Comparison of ENCODE assay signal across 1 cellular context in the genomic region with DNA sequence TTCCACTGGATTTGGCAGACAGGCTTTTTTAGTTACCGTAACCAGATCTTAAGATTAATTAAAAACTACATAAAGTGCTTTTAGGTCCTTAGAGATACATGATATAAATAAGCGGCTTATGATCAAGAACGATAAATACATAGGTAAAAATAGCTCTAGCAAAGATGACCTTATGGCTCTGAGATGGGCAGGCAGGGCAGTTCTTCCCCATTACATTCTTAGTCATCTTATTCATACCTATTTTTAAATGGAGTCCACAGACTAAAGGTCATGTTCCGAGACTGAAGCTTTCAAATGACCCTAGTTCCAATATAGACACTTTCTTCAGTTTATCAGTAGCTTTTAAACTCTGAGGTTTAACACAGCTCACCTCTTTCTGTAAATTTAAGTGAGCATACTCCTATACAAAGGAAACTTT.
TF ChIP-seq lines count a peak whose summit lies in the region.

No MANE protein-coding gene starts in this region.

TF ChIP-seq in endothelial cell of umbilical vein, 7 proteins besides CTCF, POLR2A, EP300 and RAD21:
- no peak for TF ChIP-seq EZH2 (IDR thresholded peaks at IDR 0.05; ENCODE audit: borderline replicate concordance, low read depth, low read length, severe bottlenecking)
- TF ChIP-seq JUN (IDR thresholded peaks at IDR 0.05; ENCODE audit: borderline replicate concordance, insufficient read depth, insufficient read length, low read depth) = no peak
- no peak for TF ChIP-seq FOS (IDR thresholded peaks at IDR 0.05; ENCODE audit: borderline replicate concordance, insufficient read depth, low read length)
- no peak for TF ChIP-seq POLR2AphosphoS5 (IDR thresholded peaks at IDR 0.05; ENCODE audit: insufficient read depth, low read depth, low read length)
- no peak for TF ChIP-seq MYC (IDR thresholded peaks at IDR 0.05; ENCODE audit: low read depth, low read length)
- TF ChIP-seq, protein P1, sequence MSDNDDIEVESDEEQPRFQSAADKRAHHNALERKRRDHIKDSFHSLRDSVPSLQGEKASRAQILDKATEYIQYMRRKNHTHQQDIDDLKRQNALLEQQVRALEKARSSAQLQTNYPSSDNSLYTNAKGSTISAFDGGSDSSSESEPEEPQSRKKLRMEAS (IDR thresholded peaks at IDR 0.05; ENCODE audit: insufficient read depth, insufficient read length) = no peak
- TF ChIP-seq GATA2 (IDR thresholded peaks at IDR 0.05; ENCODE audit: insufficient read depth, insufficient read length, low read depth, low read length) = no peak
